ENCODE assay signal across 2 cellular contexts in the genomic region with DNA sequence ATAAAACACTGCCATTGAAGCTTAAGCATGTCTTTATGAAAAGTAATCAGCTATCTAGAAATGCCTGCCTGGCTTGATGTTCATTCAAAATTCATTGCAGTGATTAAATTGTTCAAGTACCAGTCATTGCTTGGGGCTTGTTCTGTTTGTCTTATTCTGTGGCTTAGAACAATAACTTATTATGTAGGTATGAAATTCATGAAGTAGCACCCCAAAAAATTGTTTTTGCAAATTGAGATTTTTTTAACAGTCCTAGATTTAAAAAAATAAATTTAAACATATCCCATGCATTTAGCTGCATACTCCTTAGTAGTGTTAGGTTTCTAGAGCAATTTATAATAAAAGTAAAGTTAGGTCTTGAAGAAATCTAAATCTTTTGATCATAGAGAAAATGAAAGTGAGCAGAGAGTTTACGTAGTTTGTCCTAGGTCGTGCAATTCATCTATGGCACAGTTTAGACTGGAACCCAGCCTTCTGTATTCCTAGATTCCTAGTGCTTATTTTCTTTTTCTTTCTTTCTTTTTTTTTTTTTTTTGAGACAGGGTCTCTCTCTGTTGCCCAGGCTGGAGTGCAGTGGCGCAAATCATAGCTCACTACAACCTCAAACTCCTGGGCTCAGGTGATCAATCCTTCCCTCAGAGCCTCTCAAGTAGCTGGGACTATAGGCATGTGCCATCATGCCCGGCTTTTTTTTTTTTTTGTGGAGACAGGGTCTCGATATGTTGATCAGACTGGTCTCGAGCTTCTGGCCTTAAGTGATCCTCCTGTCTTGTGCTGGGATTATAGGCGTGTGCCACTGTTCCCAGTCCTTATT.
TF ChIP-seq lines count a peak whose summit lies in the region.

No MANE protein-coding gene starts in this region.

TF ChIP-seq in A549, 52 proteins besides CTCF, POLR2A, EP300 and RAD21:
- TF ChIP-seq HOXA7 (CRISPR knock-in tag; IDR thresholded peaks at IDR 0.05) (no peak), BHLHE40 (IDR thresholded peaks at IDR 0.05; ENCODE audit: low read depth, low read length) (no peak), MAFK (IDR thresholded peaks at IDR 0.05; ENCODE audit: partially characterized antibody) (no peak), HEYL (CRISPR knock-in tag; IDR thresholded peaks at IDR 0.05) (no peak), RCOR1 (IDR thresholded peaks at IDR 0.05; ENCODE audit: low read depth, low read length) (no peak), NFE2L2 (conservative IDR thresholded peaks at IDR 0.05; ENCODE audit: low read length) (no peak), FOSL2 (IDR thresholded peaks at IDR 0.05) (no peak), FOSL2 (CRISPR knock-in tag; IDR thresholded peaks at IDR 0.05) (no peak), ZC3H11A (IDR thresholded peaks at IDR 0.05) (no peak), PHF8 (IDR thresholded peaks at IDR 0.05; ENCODE audit: borderline replicate concordance, low read depth) (no peak), ESRRA (IDR thresholded peaks at IDR 0.05; ENCODE audit: borderline replicate concordance, low read length) (no peak), CHD2 (IDR thresholded peaks at IDR 0.05; ENCODE audit: low read length, partially characterized antibody) (no peak), MYC (IDR thresholded peaks at IDR 0.05; ENCODE audit: borderline replicate concordance, low read length) (no peak), SMC3 (IDR thresholded peaks at IDR 0.05) (no peak), TFCP2L1 (CRISPR knock-in tag; IDR thresholded peaks at IDR 0.05) (no peak), KDM5A (IDR thresholded peaks at IDR 0.05) (no peak), JUN (IDR thresholded peaks at IDR 0.05) (no peak), HDAC2 (IDR thresholded peaks at IDR 0.05) (no peak), FOXS1 (CRISPR knock-in tag; IDR thresholded peaks at IDR 0.05) (no peak)
- TF ChIP-seq, protein P1, sequence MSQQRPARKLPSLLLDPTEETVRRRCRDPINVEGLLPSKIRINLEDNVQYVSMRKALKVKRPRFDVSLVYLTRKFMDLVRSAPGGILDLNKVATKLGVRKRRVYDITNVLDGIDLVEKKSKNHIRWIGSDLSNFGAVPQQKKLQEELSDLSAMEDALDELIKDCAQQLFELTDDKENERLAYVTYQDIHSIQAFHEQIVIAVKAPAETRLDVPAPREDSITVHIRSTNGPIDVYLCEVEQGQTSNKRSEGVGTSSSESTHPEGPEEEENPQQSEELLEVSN (IDR thresholded peaks at IDR 0.05; ENCODE audit: borderline replicate concordance, low read depth): no peak
- TF ChIP-seq, protein P2, sequence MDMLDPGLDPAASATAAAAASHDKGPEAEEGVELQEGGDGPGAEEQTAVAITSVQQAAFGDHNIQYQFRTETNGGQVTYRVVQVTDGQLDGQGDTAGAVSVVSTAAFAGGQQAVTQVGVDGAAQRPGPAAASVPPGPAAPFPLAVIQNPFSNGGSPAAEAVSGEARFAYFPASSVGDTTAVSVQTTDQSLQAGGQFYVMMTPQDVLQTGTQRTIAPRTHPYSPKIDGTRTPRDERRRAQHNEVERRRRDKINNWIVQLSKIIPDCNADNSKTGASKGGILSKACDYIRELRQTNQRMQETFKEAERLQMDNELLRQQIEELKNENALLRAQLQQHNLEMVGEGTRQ (IDR thresholded peaks at IDR 0.05): no peak

TF ChIP-seq in HepG2, 621 proteins besides CTCF, POLR2A, EP300 and RAD21:
- TF ChIP-seq, protein P3, sequence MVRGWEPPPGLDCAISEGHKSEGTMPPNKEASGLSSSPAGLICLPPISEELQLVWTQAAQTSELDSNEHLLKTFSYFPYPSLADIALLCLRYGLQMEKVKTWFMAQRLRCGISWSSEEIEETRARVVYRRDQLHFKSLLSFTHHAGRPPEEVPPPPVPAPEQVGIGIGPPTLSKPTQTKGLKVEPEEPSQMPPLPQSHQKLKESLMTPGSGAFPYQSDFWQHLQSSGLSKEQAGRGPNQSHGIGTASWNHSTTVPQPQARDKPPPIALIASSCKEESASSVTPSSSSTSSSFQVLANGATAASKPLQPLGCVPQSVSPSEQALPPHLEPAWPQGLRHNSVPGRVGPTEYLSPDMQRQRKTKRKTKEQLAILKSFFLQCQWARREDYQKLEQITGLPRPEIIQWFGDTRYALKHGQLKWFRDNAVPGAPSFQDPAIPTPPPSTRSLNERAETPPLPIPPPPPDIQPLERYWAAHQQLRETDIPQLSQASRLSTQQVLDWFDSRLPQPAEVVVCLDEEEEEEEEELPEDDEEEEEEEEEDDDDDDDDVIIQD (CRISPR knock-in tag; IDR thresholded peaks at IDR 0.05; ENCODE audit: low read depth): no peak
- peak; percentile 55 for TF ChIP-seq ASH2L (IDR thresholded peaks at IDR 0.05; ENCODE audit: insufficient read length, low read depth, low read length)
- TF ChIP-seq E2F2 (CRISPR knock-in tag; IDR thresholded peaks at IDR 0.05; ENCODE audit: borderline replicate concordance): no peak
- no peak for TF ChIP-seq ZNF367 (CRISPR knock-in tag; IDR thresholded peaks at IDR 0.05; ENCODE audit: borderline replicate concordance)
- no peak for TF ChIP-seq NAIF1 (CRISPR knock-in tag; IDR thresholded peaks at IDR 0.05; ENCODE audit: borderline replicate concordance)
- TF ChIP-seq, protein P4, sequence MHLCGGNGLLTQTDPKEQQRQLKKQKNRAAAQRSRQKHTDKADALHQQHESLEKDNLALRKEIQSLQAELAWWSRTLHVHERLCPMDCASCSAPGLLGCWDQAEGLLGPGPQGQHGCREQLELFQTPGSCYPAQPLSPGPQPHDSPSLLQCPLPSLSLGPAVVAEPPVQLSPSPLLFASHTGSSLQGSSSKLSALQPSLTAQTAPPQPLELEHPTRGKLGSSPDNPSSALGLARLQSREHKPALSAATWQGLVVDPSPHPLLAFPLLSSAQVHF (CRISPR knock-in tag; IDR thresholded peaks at IDR 0.05): no peak
